ENCODE assay signal across 15 cellular contexts in the genomic region with DNA sequence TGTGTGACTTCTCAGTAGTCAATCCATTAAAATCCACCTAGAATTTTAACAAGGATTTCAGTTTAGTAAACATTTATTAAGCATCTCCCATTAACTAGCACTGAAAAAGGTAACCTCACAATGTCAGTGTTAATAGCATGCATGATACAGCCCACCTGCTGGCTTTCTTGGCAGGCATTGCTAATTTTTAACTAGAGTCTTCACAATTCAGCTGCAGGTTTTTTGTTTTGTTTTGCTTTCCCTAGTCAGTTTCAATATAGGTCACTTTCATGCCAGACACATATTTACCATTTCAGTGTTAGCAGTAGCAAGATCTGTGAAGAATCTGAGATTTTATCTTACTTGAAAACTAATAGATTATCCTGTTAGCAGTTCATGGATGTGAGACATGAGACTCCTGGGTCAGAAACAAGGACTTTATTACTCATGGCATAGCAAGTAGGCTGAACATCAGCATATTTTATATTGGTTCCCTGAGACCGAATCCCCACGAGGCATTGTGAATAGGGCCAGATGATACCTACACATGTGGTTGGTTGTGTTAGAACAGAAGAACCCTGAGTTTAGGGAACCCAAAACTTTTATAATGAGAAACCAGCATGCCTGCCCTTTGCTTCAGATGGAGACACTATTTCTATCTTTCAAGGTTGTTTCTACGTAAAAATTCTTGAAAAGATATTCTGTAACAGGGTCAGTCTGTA.
DNase-seq lines count a peak whose midpoint lies in the region; ATAC-seq and TF ChIP-seq lines count a peak whose summit lies in the region.
"Had no signal": no experiment of that assay in that cellular context is flagged by ENCODE, and none has a peak within 500 bp of the region (broad histone marks: within the 10 kb centered on the region; RNA-seq: fewer than 3 reads in every experiment).

No MANE protein-coding gene starts in this region.

- no peak overlapping the region for H3K4me3 Mint-ChIP-seq in GM23338
- H3K4me3 Mint-ChIP-seq: T-helper 1 cell treated with Interleukin-12 subunit alpha and Interleukin-12 subunit beta and Interleukin-4 antibody, amounts not matched to agents 30 μg/mL and 1 μg/mL, for 36 hours had no signal

- no peaks in the 10 kb centered on the region for H3K27me3 Mint-ChIP-seq in GM23338 (ENCODE audit: insufficient read depth, low read depth, poor library complexity)

- peaks cover 4% of the 10 kb centered on the region; the same call in 1 of the 2 replicates for H3K4me1 ChIP-seq in GM23338 (ENCODE audit: insufficient read depth)
- no peaks in the 10 kb centered on the region for H3K4me1 ChIP-seq in mesendoderm (ENCODE audit: control insufficient read depth, low read depth, low read length)
- peaks cover 3% of the 10 kb centered on the region for H3K4me1 ChIP-seq in osteoblast (ENCODE audit: insufficient read depth, low read length)
- H3K4me1 ChIP-seq: gastrocnemius medialis had no signal

- H3K36me3 ChIP-seq in GM23338 (ENCODE audit: insufficient read depth) (no peaks in the 10 kb centered on the region), mesendoderm (ENCODE audit: control insufficient read depth, insufficient read depth, low read length) (no peaks in the 10 kb centered on the region), osteoblast (ENCODE audit: insufficient read depth, low read length) (no peaks in the 10 kb centered on the region)
- H3K36me3 ChIP-seq: gastrocnemius medialis had no signal

- no peaks in the 10 kb centered on the region for H3F3A ChIP-seq in GM23338 (replicated peaks; ENCODE audit: low read depth)

- peaks cover 7% of the 10 kb centered on the region; the same call in 2 of the 3 replicates for H3K9me3 Mint-ChIP-seq in GM23338
- H3K9me3 Mint-ChIP-seq: T-helper 1 cell treated with Interleukin-12 subunit alpha and Interleukin-12 subunit beta and Interleukin-4 antibody, amounts not matched to agents 30 μg/mL and 1 μg/mL, for 36 hours had no signal

- no peak overlapping the region for H3K18ac ChIP-seq in mesendoderm (ENCODE audit: low read length)

- TF ChIP-seq CTCF in GM23338 (conservative IDR thresholded peaks at IDR 0.05; ENCODE audit: low read depth in 2 of 2): no peak
- TF ChIP-seq CTCF in osteoblast (IDR thresholded peaks at IDR 0.05; ENCODE audit: extremely low read depth, low read depth, low read length): no peak

- H2BK15ac ChIP-seq in mesendoderm (replicated peaks; ENCODE audit: low read depth): no peak overlapping the region

- H3K27me3 ChIP-seq in GM23338 (ENCODE audit: insufficient read depth) (no peaks in the 10 kb centered on the region), mesendoderm (ENCODE audit: insufficient read depth, low read length, poor library complexity) (no peaks in the 10 kb centered on the region), osteoblast (ENCODE audit: insufficient read depth, low read length) (no peaks in the 10 kb centered on the region)
- H3K27me3 ChIP-seq: gastrocnemius medialis had no signal

- H3K27ac ChIP-seq in GM23338 (ENCODE audit: low read depth) (no peak overlapping the region), mesendoderm (ENCODE audit: low read depth, low read length) (no peak overlapping the region), osteoblast (ENCODE audit: low read depth, low read length) (no peak overlapping the region)
- H3K27ac ChIP-seq: 22Rv1, gastrocnemius medialis had no signal

- H3K4me3 ChIP-seq in GM23338 (no peak overlapping the region), mesendoderm (ENCODE audit: low read length) (no peak overlapping the region), osteoblast (ENCODE audit: insufficient read depth, low read length) (no peak overlapping the region)
- H3K4me3 ChIP-seq: gastrocnemius medialis had no signal

- H2AFZ ChIP-seq in GM23338 (no peak overlapping the region), osteoblast (ENCODE audit: low read length) (no peak overlapping the region)

- no peaks in the 10 kb centered on the region for H3K79me2 ChIP-seq in GM23338 (replicated peaks; ENCODE audit: insufficient read depth)
- H3K79me2 ChIP-seq in mesendoderm (ENCODE audit: control insufficient read depth, insufficient read depth, low read length): no peaks in the 10 kb centered on the region
- no peaks in the 10 kb centered on the region for H3K79me2 ChIP-seq in osteoblast (ENCODE audit: insufficient read depth, low read length)

- H3K9me2 ChIP-seq in GM23338 (ENCODE audit: insufficient read depth): no peaks in the 10 kb centered on the region

- peaks cover 5% of the 10 kb centered on the region; the same call in 2 of the 3 replicates for H3K36me3 Mint-ChIP-seq in GM23338 (ENCODE audit: low read depth)

- H3K79me1 ChIP-seq in mesendoderm (ENCODE audit: low read length): no peaks in the 10 kb centered on the region

- DNase-seq in DMS53 (lab: John Stamatoyannopoulos, UW): peak; percentile 39
- no peak for DNase-seq in DMS53 treated with DMSO at 0.1 percent for 48 hours (lab: John Stamatoyannopoulos, UW; ENCODE audit: unreplicated experiment)
- peak; percentile 53 for DNase-seq in GM23338 (ENCODE audit: low spot score)
- DNase-seq in mesendoderm: peak; percentile 11
- no peak for DNase-seq in pons (ENCODE audit: low spot score)
- no peak for DNase-seq in osteoblast (ENCODE audit: insufficient read length, low spot score, missing footprints)
- DNase-seq in NCI-H1092 (lab: John Stamatoyannopoulos, UW): no peak
- DNase-seq: activated CD8-positive, alpha-beta memory T cell treated with anti-CD3 and anti-CD28 coated beads for 24 hours; dermis blood vessel endothelial cell; gastrocnemius medialis; posterior cingulate gyrus; stimulated activated CD4-positive, alpha-beta T cell treated with anti-CD3 and anti-CD28 coated beads, Interleukin-4, amount 100 ng/mL, for 24 hours had no signal

- H2BK5ac ChIP-seq in mesendoderm (ENCODE audit: low read length): no peak overlapping the region

- H2BK120ac ChIP-seq in mesendoderm (ENCODE audit: low read depth, low read length): no peak overlapping the region

- H3K9me3 ChIP-seq in osteoblast (ENCODE audit: low read depth, low read length): no peaks in the 10 kb centered on the region
- H3K9me3 ChIP-seq: gastrocnemius medialis had no signal

- ATAC-seq in GM23338: peak; percentile 58; the same call in 2 of the 3 replicates
- peak; percentile 94 for ATAC-seq in HG03139 (IDR thresholded peaks at IDR 0.05; ENCODE audit: unreplicated experiment)
- ATAC-seq: gastrocnemius medialis had no signal

- H3K4me2 ChIP-seq in GM23338: no peak overlapping the region
- H3K4me2 ChIP-seq in mesendoderm (ENCODE audit: low read length): no peak overlapping the region
- H3K4me2 ChIP-seq in osteoblast (ENCODE audit: insufficient read depth, low read length): no peak overlapping the region

- no peak overlapping the region for H3K4ac ChIP-seq in mesendoderm (ENCODE audit: low read depth, low read length)

- no peak overlapping the region for H3K23ac ChIP-seq in mesendoderm (ENCODE audit: low read length)

- H3K4me1 Mint-ChIP-seq in GM23338: peaks cover 13% of the 10 kb centered on the region; the same call in 2 of the 3 replicates

- no peak overlapping the region for H2AK5ac ChIP-seq in mesendoderm (ENCODE audit: low read length)

- no peak overlapping the region for H3K9ac ChIP-seq in mesendoderm (ENCODE audit: low read length)

- no peak overlapping the region for H4K8ac ChIP-seq in mesendoderm (ENCODE audit: low read depth, low read length)

- H3K56ac ChIP-seq in mesendoderm (ENCODE audit: low read length): no peak overlapping the region

- no CpG with 5 or more reads among the region's 3 CpGs for WGBS in mesendoderm (ENCODE audit: extremely low coverage, insufficient coverage, low lambda C conversion rate)

- H3K27ac Mint-ChIP-seq in GM23338: no peak overlapping the region; the same call in 1 of the 2 replicates
- H3K27ac Mint-ChIP-seq: T-helper 1 cell treated with Interleukin-12 subunit alpha and Interleukin-12 subunit beta and Interleukin-4 antibody, amounts not matched to agents 30 μg/mL and 1 μg/mL, for 36 hours had no signal

- no peak overlapping the region for H4K5ac ChIP-seq in mesendoderm (ENCODE audit: low read length)

- no peaks in the 10 kb centered on the region for H4K20me1 ChIP-seq in GM23338 (replicated peaks; ENCODE audit: insufficient read depth)
- H4K20me1 ChIP-seq in osteoblast (ENCODE audit: insufficient read depth, low read length): no peaks in the 10 kb centered on the region

TF ChIP-seq in GM23338, 12 proteins besides CTCF, POLR2A, EP300 and RAD21 (continues in another document):
- no peak for TF ChIP-seq POLR2AphosphoS5 (IDR thresholded peaks at IDR 0.05; ENCODE audit: low read depth)

Comparison
In these comparisons a context has a peak if more than half of its experiments do, and no peak if none do; other contexts are left out.
1. DNase-seq: peak in DMS53 (single experiment), GM23338 (single experiment) and mesendoderm (single experiment); none in DMS53 treated with DMSO at 0.1 percent for 48 hours (single experiment), pons (single experiment), osteoblast (single experiment) and NCI-H1092 (single experiment).